In the genomic region with DNA sequence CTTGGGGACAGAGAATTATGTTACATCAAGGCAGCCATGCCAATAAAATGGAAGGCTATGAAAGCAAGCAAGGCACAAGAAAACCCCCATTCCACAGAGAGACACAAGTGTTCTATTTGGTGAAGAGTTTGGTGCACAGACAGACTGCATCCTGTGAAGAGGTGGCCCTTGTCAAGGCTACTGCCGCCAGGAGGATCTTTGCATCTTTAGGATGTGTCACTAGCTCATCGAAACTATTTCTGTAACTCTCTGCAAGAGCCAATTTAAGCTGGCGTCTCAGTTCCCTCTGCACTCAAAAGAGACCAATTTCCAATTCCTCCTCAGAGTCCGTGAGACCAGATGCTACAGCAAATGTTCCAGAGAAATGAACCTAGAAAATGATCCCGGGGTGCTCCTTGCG, we compare ENCODE assay signal across 32 cellular contexts.
"Had no signal": no experiment of that assay in that cellular context is flagged by ENCODE, and none has a peak within 500 bp of the region (broad histone marks: within the 10 kb centered on the region; RNA-seq: fewer than 3 reads in every experiment).

No MANE protein-coding gene starts in this region.

- H3K36me3 Mint-ChIP-seq: activated CD4-positive, alpha-beta memory T cell treated with anti-CD3 and anti-CD28 coated beads for 36 hours; activated CD8-positive, alpha-beta memory T cell treated with anti-CD3 and anti-CD28 coated beads, Interleukin-2, amount 10 ng/mL, durations not matched to agents 7 days and 5 days; activated naive CD4-positive, alpha-beta T cell treated with anti-CD3 and anti-CD28 coated beads, Interleukin-2, amount 50 U/mL, for 24 hours; activated naive CD8-positive, alpha-beta T cell treated with anti-CD3 and anti-CD28 coated beads for 36 hours had no signal

- H3K4me1 Mint-ChIP-seq: activated CD4-positive, alpha-beta T cell treated with anti-CD3 and anti-CD28 coated beads, Interleukin-2, amount 10 ng/mL, durations not matched to agents 24 days and 14 days; activated CD8-positive, alpha-beta memory T cell treated with anti-CD3 and anti-CD28 coated beads, Interleukin-2, amount 10 ng/mL, durations not matched to agents 7 days and 5 days had no signal

- H3K4me3 ChIP-seq: adrenal gland, body of pancreas, cardiac muscle cell, esophagus squamous epithelium, gastroesophageal sphincter had no signal

- ATAC-seq: activated CD4-positive, alpha-beta T cell treated with anti-CD3 and anti-CD28 coated beads for 36 hours; activated CD8-positive, alpha-beta memory T cell treated with anti-CD3 and anti-CD28 coated beads, Interleukin-2, amount 10 ng/mL, durations not matched to agents 7 days and 5 days; activated CD8-positive, alpha-beta T cell treated with anti-CD3 and anti-CD28 coated beads, Interleukin-2, amount 10 ng/mL, durations not matched to agents 7 days and 5 days; activated naive CD8-positive, alpha-beta T cell treated with anti-CD3 and anti-CD28 coated beads, Interleukin-2, amount 50 U/mL, for 24 hours; body of pancreas; gastroesophageal sphincter had no signal

- H3K4me1 ChIP-seq: adrenal gland, body of pancreas had no signal

- FAIRE-seq: colon, endometrium, endothelial cell of umbilical vein had no signal

- H3K27me3 Mint-ChIP-seq: activated CD4-positive, alpha-beta memory T cell treated with anti-CD3 and anti-CD28 coated beads for 36 hours; activated CD4-positive, alpha-beta T cell treated with anti-CD3 and anti-CD28 coated beads for 36 hours; activated CD4-positive, alpha-beta T cell treated with anti-CD3 and anti-CD28 coated beads, Interleukin-2, amount 10 ng/mL, durations not matched to agents 24 days and 14 days; activated CD8-positive, alpha-beta memory T cell treated with anti-CD3 and anti-CD28 coated beads, Interleukin-2, amount 10 ng/mL, durations not matched to agents 7 days and 5 days; activated naive CD4-positive, alpha-beta T cell treated with anti-CD3 and anti-CD28 coated beads, Interleukin-2, amount 50 U/mL, for 24 hours; activated naive CD8-positive, alpha-beta T cell treated with anti-CD3 and anti-CD28 coated beads for 36 hours; activated naive CD8-positive, alpha-beta T cell treated with anti-CD3 and anti-CD28 coated beads, Interleukin-2, amount 50 U/mL, for 24 hours had no signal

- H3K27ac Mint-ChIP-seq: activated CD4-positive, alpha-beta memory T cell treated with anti-CD3 and anti-CD28 coated beads for 36 hours; activated CD4-positive, alpha-beta T cell treated with anti-CD3 and anti-CD28 coated beads for 36 hours; activated CD4-positive, alpha-beta T cell treated with anti-CD3 and anti-CD28 coated beads, Interleukin-2, amount 10 ng/mL, durations not matched to agents 24 days and 14 days; activated CD8-positive, alpha-beta memory T cell treated with anti-CD3 and anti-CD28 coated beads, Interleukin-2, amount 10 ng/mL, durations not matched to agents 7 days and 5 days; activated CD8-positive, alpha-beta T cell treated with anti-CD3 and anti-CD28 coated beads, Interleukin-2, amount 10 ng/mL, durations not matched to agents 7 days and 5 days; activated naive CD4-positive, alpha-beta T cell treated with anti-CD3 and anti-CD28 coated beads for 36 hours; activated naive CD4-positive, alpha-beta T cell treated with anti-CD3 and anti-CD28 coated beads, Interleukin-2, amount 50 U/mL, for 24 hours; activated naive CD8-positive, alpha-beta T cell treated with anti-CD3 and anti-CD28 coated beads for 36 hours; activated naive CD8-positive, alpha-beta T cell treated with anti-CD3 and anti-CD28 coated beads, Interleukin-2, amount 50 U/mL, for 24 hours; activated T-helper 1 cell treated with anti-CD3 and anti-CD28 coated beads, Interleukin-12 subunit alpha, Interleukin-12 subunit beta, Interleukin-2, Interleukin-4 antibody, amounts not matched to agents 30 ng/mL and 10 ng/mL and 1 ng/mL, durations not matched to agents 14 hours and 24 hours and 36 hours; activated T-helper 2 cell treated with anti-CD3 and anti-CD28 coated beads, Interferon-gamma antibody, Interleukin-2, Interleukin-4, amounts not matched to agents 10 μg/mL and 5 μg/mL and 100 μg/mL, durations not matched to agents 14 hours and 24 hours and 36 hours had no signal

- H3K27ac ChIP-seq: adrenal gland, body of pancreas, cardiac muscle cell, epithelial cell of prostate, esophagus squamous epithelium, gastroesophageal sphincter had no signal

- H3K4me3 Mint-ChIP-seq: activated CD4-positive, alpha-beta memory T cell treated with anti-CD3 and anti-CD28 coated beads for 36 hours; activated CD4-positive, alpha-beta T cell treated with anti-CD3 and anti-CD28 coated beads for 36 hours; activated CD4-positive, alpha-beta T cell treated with anti-CD3 and anti-CD28 coated beads, Interleukin-2, amount 10 ng/mL, durations not matched to agents 24 days and 14 days; activated CD8-positive, alpha-beta memory T cell treated with anti-CD3 and anti-CD28 coated beads, Interleukin-2, amount 10 ng/mL, durations not matched to agents 7 days and 5 days; activated CD8-positive, alpha-beta T cell treated with anti-CD3 and anti-CD28 coated beads, Interleukin-2, amount 10 ng/mL, durations not matched to agents 7 days and 5 days; activated naive CD4-positive, alpha-beta T cell treated with anti-CD3 and anti-CD28 coated beads for 36 hours; activated naive CD4-positive, alpha-beta T cell treated with anti-CD3 and anti-CD28 coated beads, Interleukin-2, amount 50 U/mL, for 24 hours; activated naive CD8-positive, alpha-beta T cell treated with anti-CD3 and anti-CD28 coated beads for 36 hours; activated naive CD8-positive, alpha-beta T cell treated with anti-CD3 and anti-CD28 coated beads, Interleukin-2, amount 50 U/mL, for 24 hours; activated T-helper 1 cell treated with anti-CD3 and anti-CD28 coated beads, Interleukin-12 subunit alpha, Interleukin-12 subunit beta, Interleukin-2, Interleukin-4 antibody, amounts not matched to agents 30 ng/mL and 10 ng/mL and 1 ng/mL, durations not matched to agents 14 hours and 24 hours and 36 hours had no signal

- H3K9me3 ChIP-seq: adrenal gland, body of pancreas, esophagus squamous epithelium, gastroesophageal sphincter had no signal

- H3K27me3 ChIP-seq: adrenal gland, body of pancreas, cardiac muscle cell, esophagus squamous epithelium, gastroesophageal sphincter had no signal

- H3K9me3 Mint-ChIP-seq: activated CD4-positive, alpha-beta memory T cell treated with anti-CD3 and anti-CD28 coated beads for 36 hours; activated CD4-positive, alpha-beta T cell treated with anti-CD3 and anti-CD28 coated beads, Interleukin-2, amount 10 ng/mL, durations not matched to agents 24 days and 14 days; activated naive CD4-positive, alpha-beta T cell treated with anti-CD3 and anti-CD28 coated beads for 36 hours; activated naive CD4-positive, alpha-beta T cell treated with anti-CD3 and anti-CD28 coated beads, Interleukin-2, amount 50 U/mL, for 24 hours; activated naive CD8-positive, alpha-beta T cell treated with anti-CD3 and anti-CD28 coated beads for 36 hours; activated naive CD8-positive, alpha-beta T cell treated with anti-CD3 and anti-CD28 coated beads, Interleukin-2, amount 50 U/mL, for 24 hours; activated T-helper 1 cell treated with anti-CD3 and anti-CD28 coated beads, Interleukin-12 subunit alpha, Interleukin-12 subunit beta, Interleukin-2, Interleukin-4 antibody, amounts not matched to agents 30 ng/mL and 10 ng/mL and 1 ng/mL, durations not matched to agents 14 hours and 24 hours and 36 hours; activated T-helper 2 cell treated with anti-CD3 and anti-CD28 coated beads, Interferon-gamma antibody, Interleukin-2, Interleukin-4, amounts not matched to agents 10 μg/mL and 5 μg/mL and 100 μg/mL, durations not matched to agents 14 hours and 24 hours and 36 hours had no signal

- DNase-seq: activated CD4-positive, alpha-beta memory T cell treated with anti-CD3 and anti-CD28 coated beads for 36 hours; activated CD4-positive, alpha-beta T cell treated with anti-CD3 and anti-CD28 coated beads for 36 hours; activated CD4-positive, alpha-beta T cell treated with anti-CD3 and anti-CD28 coated beads, Interleukin-2, amount 10 ng/mL, durations not matched to agents 24 days and 14 days; activated CD4-positive, CD25-positive, alpha-beta regulatory T cell; activated CD4-positive, CD25-positive, alpha-beta regulatory T cell treated with anti-CD3 and anti-CD28 coated beads, Interleukin-2, amount 50 U/mL, for 72 hours; activated CD8-positive, alpha-beta memory T cell treated with anti-CD3 and anti-CD28 coated beads, Interleukin-2, amount 10 ng/mL, durations not matched to agents 7 days and 5 days; activated CD8-positive, alpha-beta memory T cell treated with anti-CD3 and anti-CD28 coated beads, Interleukin-2, amount 50 U/mL, for 4 hours; activated CD8-positive, alpha-beta T cell treated with anti-CD3 and anti-CD28 coated beads, Interleukin-2, amount 10 ng/mL, durations not matched to agents 7 days and 5 days; activated effector memory CD4-positive, alpha-beta T cell treated with anti-CD3 and anti-CD28 coated beads, Interleukin-2, amount 50 U/mL, for 16 hours; activated naive CD4-positive, alpha-beta T cell treated with anti-CD3 and anti-CD28 coated beads for 36 hours; activated naive CD8-positive, alpha-beta T cell treated with anti-CD3 and anti-CD28 coated beads for 36 hours; activated naive CD8-positive, alpha-beta T cell treated with anti-CD3 and anti-CD28 coated beads, Interleukin-2, amount 50 U/mL, for 24 hours; activated T-cell treated with anti-CD3 and anti-CD28 coated beads, Interleukin-2, amount 50 U/mL, for 1 hour; activated T-cell treated with anti-CD3 and anti-CD28 coated beads, Interleukin-2, amount 50 U/mL, for 48 hours; adrenal gland; body of pancreas; central memory CD4-positive, alpha-beta T cell; cerebellar nuclear complex; cortex of kidney; effector CD8-positive, alpha-beta T cell; esophagus squamous epithelium; foreskin melanocyte; T-helper 2 cell had no signal

- H3K36me3 ChIP-seq: adrenal gland, cardiac muscle cell had no signal
